In genomic region chr4:5067908-5068307, GRCh38 we compare ENCODE assay signal across 8 cellular contexts. TPM values are rescaled to one million over a fixed set of nuclear protein-coding genes. Genes with fewer than 3 reads are reported as not detected.
"Had no signal": no experiment of that assay in that cellular context is flagged by ENCODE, and none has a peak within 500 bp of the region (broad histone marks: within the 10 kb centered on the region; RNA-seq: fewer than 3 reads in every experiment).

No MANE protein-coding gene starts in this region.

- ATAC-seq: HCT116 had no signal

- H3K4me3 ChIP-seq: HAP-1 had no signal

- DNase-seq: GOT3, H7, KG1 had no signal

- H3K36me3 ChIP-seq: HAP-1 had no signal

- H3K9me3 ChIP-seq: HAP-1 had no signal

- FAIRE-seq: HTR-8/SVneo had no signal

RNA-seq across cellular contexts. Expression of gene STK32B, which starts 16.6 kb away (rescaled TPM):
- total RNA-seq: HT-29 had no signal
- polyA plus RNA-seq: IgD-negative memory B cell had no signal

RNA-seq across cellular contexts. Expression of gene CYTL1, which starts 48.6 kb away (rescaled TPM):
- total RNA-seq: HT-29 had no signal
- polyA plus RNA-seq: IgD-negative memory B cell had no signal
